Comparison of ENCODE assay signal across 9 cellular contexts in genomic region chr3:50226888-50227389, GRCh38. TPM values are rescaled to one million over a fixed set of nuclear protein-coding genes. Genes with fewer than 3 reads are reported as not detected.
DNase-seq lines count a peak whose midpoint lies in the region; ATAC-seq and TF ChIP-seq lines count a peak whose summit lies in the region.
"Had no signal": no experiment of that assay in that cellular context is flagged by ENCODE, and none has a peak within 500 bp of the region (broad histone marks: within the 10 kb centered on the region; RNA-seq: fewer than 3 reads in every experiment).

No MANE protein-coding gene starts in this region.

- peak overlapping the region; percentile 37 for H3K4me3 ChIP-seq in HEK293 (ENCODE audit: low read depth, low read length)

- peak overlapping the region; percentile 81 for H3K27ac Mint-ChIP-seq in activated naive CD8-positive, alpha-beta T cell treated with anti-CD3 and anti-CD28 coated beads, Interleukin-2, amount 50 U/mL, for 24 hours

- CTCF ChIA-PET in HEK293 (lab: Yijun Ruan, JAX): interaction anchor here (0.7 to 17.6 kb wide), 16 partner anchors 8 to 105 kb away, joined by 3 to 237 read pairs (median 5); partner anchors contain the start of genes GNAI2, GNAT1 and SEMA3B

- POLR2A ChIA-PET in HEK293 (lab: Yijun Ruan, JAX): interaction anchor here (0.9 to 2.1 kb wide), 3 partner anchors 9 to 25 kb away, joined by 3 to 9 read pairs (median 4); partner anchors contain the start of gene GNAI2

- peak overlapping the region; percentile 56; the same call in 1 of the 2 replicates for H3K27ac ChIP-seq in HEK293 (ENCODE audit: extremely low read depth, low read depth, low read length)

- H3K4me1 Mint-ChIP-seq in activated naive CD8-positive, alpha-beta T cell treated with anti-CD3 and anti-CD28 coated beads, Interleukin-2, amount 50 U/mL, for 24 hours: peaks cover 30% of the 10 kb centered on the region

- H3K9me3 Mint-ChIP-seq in activated naive CD8-positive, alpha-beta T cell treated with anti-CD3 and anti-CD28 coated beads, Interleukin-2, amount 50 U/mL, for 24 hours: no peaks in the 10 kb centered on the region

- DNase-seq in DMS53 (lab: John Stamatoyannopoulos, UW): peak; percentile 60
- no peak for DNase-seq in DMS53 treated with DMSO at 0.1 percent for 48 hours (lab: John Stamatoyannopoulos, UW; ENCODE audit: unreplicated experiment)
- peak; percentile 21 for DNase-seq in NCI-H526 treated with DMSO at 0.1 percent for 48 hours (lab: John Stamatoyannopoulos, UW)
- peak; percentile 51 for DNase-seq in activated naive CD8-positive, alpha-beta T cell treated with anti-CD3 and anti-CD28 coated beads, Interleukin-2, amount 50 U/mL, for 24 hours
- no peak for DNase-seq in left ventricle myocardium superior
- DNase-seq in retina: peak; percentile 85
- no peak for DNase-seq in SKM-1 (lab: John Stamatoyannopoulos, UW; ENCODE audit: unreplicated experiment)

- peaks cover 8% of the 10 kb centered on the region for H3K27me3 Mint-ChIP-seq in activated naive CD8-positive, alpha-beta T cell treated with anti-CD3 and anti-CD28 coated beads, Interleukin-2, amount 50 U/mL, for 24 hours

- ATAC-seq in activated naive CD8-positive, alpha-beta T cell treated with anti-CD3 and anti-CD28 coated beads, Interleukin-2, amount 50 U/mL, for 24 hours: peak; percentile 11
- peak; percentile 42 for ATAC-seq in left ventricle myocardium superior

- no peaks in the 10 kb centered on the region for H3K4me1 ChIP-seq in HEK293 (ENCODE audit: control insufficient read depth, insufficient read depth, low read length)

- no peaks in the 10 kb centered on the region for H3K36me3 Mint-ChIP-seq in activated naive CD8-positive, alpha-beta T cell treated with anti-CD3 and anti-CD28 coated beads, Interleukin-2, amount 50 U/mL, for 24 hours (ENCODE audit: low read depth)

- intact Hi-C loops in left ventricle myocardium superior (cut with micrococcal nuclease): loop anchor here (5.0 kb wide), 1 partner anchor 35 kb away; the partner anchor contains the start of gene GNAT1

- no peaks in the 10 kb centered on the region for H3K36me3 ChIP-seq in HEK293 (ENCODE audit: control insufficient read depth in 2 of 2, insufficient read depth in 1 of 2, low read length in 2 of 2)

- H3K9me3 ChIP-seq in HEK293 (ENCODE audit: control insufficient read depth, insufficient read depth, low read depth, low read length): no peaks in the 10 kb centered on the region

- peak overlapping the region; percentile 94 for H3K4me3 Mint-ChIP-seq in activated naive CD8-positive, alpha-beta T cell treated with anti-CD3 and anti-CD28 coated beads, Interleukin-2, amount 50 U/mL, for 24 hours

- no peak for TF ChIP-seq CTCF in HEK293 (tag by site-specific recombination; IDR thresholded peaks at IDR 0.05)

TF ChIP-seq in HEK293, 187 proteins besides CTCF, POLR2A, EP300 and RAD21 (continues in another document):
- TF ChIP-seq GLIS2 (tag by site-specific recombination; IDR thresholded peaks at IDR 0.05) (0 out of 2 replicates have a peak, but pooled peaks have one; percentile 60), ZNF510 (tag by site-specific recombination; IDR thresholded peaks at IDR 0.05; ENCODE audit: insufficient replicate concordance) (no peak), ZNF549 (tag by site-specific recombination; IDR thresholded peaks at IDR 0.05) (no peak), ZNF488 (tag by site-specific recombination; IDR thresholded peaks at IDR 0.05) (no peak), ZNF514 (tag by site-specific recombination; IDR thresholded peaks at IDR 0.05) (no peak), ZNF221 (tag by site-specific recombination; IDR thresholded peaks at IDR 0.05; ENCODE audit: borderline replicate concordance) (no peak), ZNF26 (tag by site-specific recombination; IDR thresholded peaks at IDR 0.05) (no peak), PRDM1 (tag by site-specific recombination; IDR thresholded peaks at IDR 0.05) (no peak), ZNF354C (tag by site-specific recombination; IDR thresholded peaks at IDR 0.05; ENCODE audit: borderline replicate concordance, low read depth) (no peak), ZNF626 (tag by site-specific recombination; IDR thresholded peaks at IDR 0.05) (no peak), ZNF18 (tag by site-specific recombination; IDR thresholded peaks at IDR 0.05) (peak; percentile 53; the same call in 1 of the 2 replicates), ZBTB26 (tag by site-specific recombination; optimal IDR thresholded peaks at IDR 0.05) (no peak), ZNF521 (tag by site-specific recombination; IDR thresholded peaks at IDR 0.05) (no peak), ZNF571 (tag by site-specific recombination; IDR thresholded peaks at IDR 0.05) (no peak), ZBTB6 (tag by site-specific recombination; IDR thresholded peaks at IDR 0.05) (no peak), ZFP69B (tag by site-specific recombination; IDR thresholded peaks at IDR 0.05) (peak; percentile 11; the same call in 1 of the 2 replicates), ZNF473 (tag by site-specific recombination; IDR thresholded peaks at IDR 0.05) (no peak), ZNF274 (IDR thresholded peaks at IDR 0.05; ENCODE audit: low read length) (no peak), ZNF274 (tag by site-specific recombination; IDR thresholded peaks at IDR 0.05; ENCODE audit: borderline replicate concordance) (no peak), ZNF335 (tag by site-specific recombination; conservative IDR thresholded peaks at IDR 0.05) (peak; percentile 71), HOXC10 (CRISPR knock-in tag; IDR thresholded peaks at IDR 0.05) (no peak), ZNF174 (tag by site-specific recombination; IDR thresholded peaks at IDR 0.05) (no peak), BCL11A (tag by site-specific recombination; IDR thresholded peaks at IDR 0.05; ENCODE audit: low read depth) (no peak), ZBTB48 (tag by site-specific recombination; IDR thresholded peaks at IDR 0.05) (peak; percentile 38; the same call in 1 of the 2 replicates), ZNF404 (tag by site-specific recombination; IDR thresholded peaks at IDR 0.05) (no peak), ZNF37A (tag by site-specific recombination; IDR thresholded peaks at IDR 0.05) (no peak), ZIC2 (tag by site-specific recombination; IDR thresholded peaks at IDR 0.05) (peak; percentile 65), KLF1 (tag by site-specific recombination; IDR thresholded peaks at IDR 0.05) (peak; percentile 9; the same call in 1 of the 2 replicates), ZNF610 (tag by site-specific recombination; IDR thresholded peaks at IDR 0.05; ENCODE audit: borderline replicate concordance) (no peak)

RNA-seq across cellular contexts. Expression of gene GNAI2, which starts 9.1 kb away (rescaled TPM):
- total RNA-seq in left ventricle myocardium superior: 137 TPM

RNA-seq across cellular contexts. Expression of gene SLC38A3, which starts 21.9 kb away (rescaled TPM):
- total RNA-seq in left ventricle myocardium superior: 10.4 TPM
- total RNA-seq: glomerular endothelial cell had no signal

RNA-seq across cellular contexts. Expression of gene GNAT1, which starts 35.5 kb away (rescaled TPM):
- total RNA-seq in left ventricle myocardium superior: not detected
- total RNA-seq: glomerular endothelial cell had no signal

RNA-seq across cellular contexts. Expression of gene SEMA3B, which starts 42.0 kb away (rescaled TPM):
- 20.6 TPM for total RNA-seq in left ventricle myocardium superior

RNA-seq across cellular contexts. Expression of gene LSMEM2, which starts 51.9 kb away (rescaled TPM):
- 31.6 TPM for total RNA-seq in left ventricle myocardium superior
- total RNA-seq: glomerular endothelial cell had no signal

Comparison
In these comparisons a context has a peak if more than half of its experiments do, and no peak if none do; other contexts are left out.
1. DNase-seq: peak in DMS53 (single experiment), NCI-H526 treated with DMSO at 0.1 percent for 48 hours (single experiment), activated naive CD8-positive, alpha-beta T cell treated with anti-CD3 and anti-CD28 coated beads, Interleukin-2, amount 50 U/mL, for 24 hours (single experiment) and retina (single experiment); none in DMS53 treated with DMSO at 0.1 percent for 48 hours (single experiment), left ventricle myocardium superior (single experiment) and SKM-1 (single experiment).